ENCODE assay signal across 8 cellular contexts in genomic region chr19:9786342-9786741, GRCh38. TPM values are rescaled to one million over a fixed set of nuclear protein-coding genes. Genes with fewer than 3 reads are reported as not detected.
DNase-seq lines count a peak whose midpoint lies in the region; ATAC-seq, FAIRE-seq and TF ChIP-seq lines count a peak whose summit lies in the region.

No MANE protein-coding gene starts in this region.

- H3K27me3 ChIP-seq in BLaER1 = no peaks in the 10 kb centered on the region
- H3K27me3 ChIP-seq in endothelial cell of umbilical vein (ENCODE audit: control insufficient read depth in 2 of 2, insufficient read depth in 2 of 2, low read length in 2 of 2) = no peaks in the 10 kb centered on the region
- no peaks in the 10 kb centered on the region for H3K27me3 ChIP-seq in neuron (ENCODE audit: insufficient read depth, low read length)

- H3K4me3 ChIP-seq in BLaER1 (peak overlapping the region; percentile 77), OCI-LY7 (ENCODE audit: low read depth, low read length, poor library complexity, severe bottlenecking) (peak overlapping the region; percentile 66), endothelial cell of umbilical vein (replicated peaks in 1 of 3; ENCODE audit: insufficient read depth in 1 of 3, low read depth in 1 of 3, low read length in 3 of 3) (peak overlapping the region; percentile 77 to 93 (median 78)), neuron (ENCODE audit: low read length) (peak overlapping the region; percentile 98)

- no peak for DNase-seq in OCI-LY7 (ENCODE audit: low spot score)
- DNase-seq in endothelial cell of umbilical vein (ENCODE audit: low read depth, low spot score) = no peak
- no peak for DNase-seq in cortex of kidney (lab: John Stamatoyannopoulos, UW)
- no peak for DNase-seq in NCI-H510A (lab: John Stamatoyannopoulos, UW)

- FAIRE-seq in endothelial cell of umbilical vein (lab: Jason Lieb, UNC) = no peak

- TF ChIP-seq CTCF in OCI-LY7 (conservative IDR thresholded peaks at IDR 0.05; ENCODE audit: low read length) (no peak), endothelial cell of umbilical vein (IDR thresholded peaks at IDR 0.05; ENCODE audit: extremely low read depth in 1 of 2, insufficient read depth in 1 of 2, low read depth in 1 of 2, low read length in 2 of 2) (no peak)

- H3K79me2 ChIP-seq in OCI-LY7 (ENCODE audit: insufficient read depth, low read depth, low read length) (no peaks in the 10 kb centered on the region), endothelial cell of umbilical vein (ENCODE audit: control insufficient read depth, insufficient read depth, low read length) (no peaks in the 10 kb centered on the region)

- intact Hi-C loops in OCI-LY7 (cut with micrococcal nuclease; ENCODE audit: unreplicated experiment) (no loop called here), endothelial cell of umbilical vein (cut with micrococcal nuclease) (no loop called here)

- no peaks in the 10 kb centered on the region for H4K20me1 ChIP-seq in BLaER1
- no peaks in the 10 kb centered on the region for H4K20me1 ChIP-seq in OCI-LY7 (ENCODE audit: insufficient read depth, low read length)
- no peaks in the 10 kb centered on the region for H4K20me1 ChIP-seq in endothelial cell of umbilical vein (replicated peaks; ENCODE audit: control insufficient read depth, extremely low read depth, insufficient read depth, low read length)

- H3K4me2 ChIP-seq in BLaER1 = peak overlapping the region; percentile 70
- H3K4me2 ChIP-seq in OCI-LY7 (ENCODE audit: low read length) = peak overlapping the region; percentile 78
- H3K4me2 ChIP-seq in endothelial cell of umbilical vein (ENCODE audit: insufficient read depth, low read length) = peak overlapping the region; percentile 84

- no peaks in the 10 kb centered on the region for H3K9me1 ChIP-seq in endothelial cell of umbilical vein (replicated peaks; ENCODE audit: control insufficient read depth, extremely low read depth, insufficient read depth, low read length)

- ATAC-seq in HG03457 (IDR thresholded peaks at IDR 0.05; ENCODE audit: unreplicated experiment) (no peak), GM18498 (IDR thresholded peaks at IDR 0.05; ENCODE audit: unreplicated experiment) (no peak)

- no peaks in the 10 kb centered on the region for H3K9me2 ChIP-seq in OCI-LY7 (ENCODE audit: insufficient read depth, low read length)

- CTCF ChIA-PET in OCI-LY7 (lab: Charles Lee; ENCODE audit: unreplicated experiment) (no interaction called here), endothelial cell of umbilical vein (lab: Charles Lee) (no interaction called here)

- H3K36me3 ChIP-seq in BLaER1 (no peaks in the 10 kb centered on the region), OCI-LY7 (ENCODE audit: insufficient read depth, low read length) (no peaks in the 10 kb centered on the region), endothelial cell of umbilical vein (ENCODE audit: control insufficient read depth in 2 of 2, extremely low read depth in 1 of 2, insufficient read depth in 2 of 2, low read length in 2 of 2) (no peaks in the 10 kb centered on the region), neuron (ENCODE audit: insufficient read depth, low read length) (no peaks in the 10 kb centered on the region)

- TF ChIP-seq POLR2A in endothelial cell of umbilical vein (IDR thresholded peaks at IDR 0.05; ENCODE audit: low read depth, low read length) = no peak

- BruUV-seq in OCI-LY7 (replicated peaks; lab: Mats Ljungman, UMichigan) = no TSS peak
- no TSS peak for BruUV-seq in endothelial cell of umbilical vein (replicated peaks; lab: Mats Ljungman, UMichigan)

- H3K27ac ChIP-seq in BLaER1 (peak overlapping the region; percentile 83), OCI-LY7 (ENCODE audit: low read depth, low read length, poor library complexity, severe bottlenecking) (peak overlapping the region; percentile 56), endothelial cell of umbilical vein (ENCODE audit: insufficient read depth, low read depth, low read length) (no peak overlapping the region)

- POLR2A ChIA-PET in OCI-LY7 (lab: Charles Lee) (no interaction called here), endothelial cell of umbilical vein (lab: Charles Lee) (no interaction called here)

- dilution Hi-C loops in endothelial cell of umbilical vein (cut with MboI; ENCODE audit: extremely low pct_ligation_motif_present, low sequenced_read_pairs) = no loop called here

- no peaks in the 10 kb centered on the region for H3K9me3 ChIP-seq in BLaER1
- H3K9me3 ChIP-seq in OCI-LY7 (ENCODE audit: low read length) = no peaks in the 10 kb centered on the region
- H3K9me3 ChIP-seq in endothelial cell of umbilical vein (replicated peaks; ENCODE audit: control insufficient read depth, insufficient read depth, low read length) = no peaks in the 10 kb centered on the region
- no peaks in the 10 kb centered on the region for H3K9me3 ChIP-seq in neuron (ENCODE audit: low read length)

- H3K4me1 ChIP-seq in BLaER1 = peaks cover 25% of the 10 kb centered on the region
- H3K4me1 ChIP-seq in OCI-LY7 (ENCODE audit: insufficient read depth, low read length, poor library complexity, severe bottlenecking) = peaks cover 24% of the 10 kb centered on the region
- peaks cover 4% of the 10 kb centered on the region for H3K4me1 ChIP-seq in endothelial cell of umbilical vein (ENCODE audit: control insufficient read depth, extremely low read depth, insufficient read depth, low read length)
- peaks cover 27% of the 10 kb centered on the region for H3K4me1 ChIP-seq in neuron (ENCODE audit: insufficient read depth, low read length)

- H2AFZ ChIP-seq in OCI-LY7 (ENCODE audit: low read length) (peak overlapping the region; percentile 70; the same call in 1 of the 2 replicates), endothelial cell of umbilical vein (ENCODE audit: low read depth, low read length) (peak overlapping the region; percentile 100), neuron (ENCODE audit: low read depth, low read length) (peak overlapping the region; percentile 100)

- H3K9ac ChIP-seq in BLaER1 (peak overlapping the region; percentile 80), endothelial cell of umbilical vein (replicated peaks; ENCODE audit: extremely low read depth, insufficient read depth, low read length) (no peak overlapping the region)

TF ChIP-seq in endothelial cell of umbilical vein, 7 proteins besides CTCF, POLR2A, EP300 and RAD21 (continues in another document):
- TF ChIP-seq MAX (IDR thresholded peaks at IDR 0.05; ENCODE audit: insufficient read depth, insufficient read length) = no peak
- TF ChIP-seq POLR2AphosphoS5 (IDR thresholded peaks at IDR 0.05; ENCODE audit: insufficient read depth, low read depth, low read length) = no peak
- no peak for TF ChIP-seq MYC (IDR thresholded peaks at IDR 0.05; ENCODE audit: low read depth, low read length)
- TF ChIP-seq GATA2 (IDR thresholded peaks at IDR 0.05; ENCODE audit: insufficient read depth, insufficient read length, low read depth, low read length) = no peak

RNA-seq across cellular contexts. Expression of gene ZNF846, which starts 17.8 kb away (rescaled TPM):
- total RNA-seq in OCI-LY7 (2014; rRNA removed; shearing (Covaris generic)) = 10.6 and 11.7 TPM in 2 replicates
- total RNA-seq in OCI-LY7 (2022) (10.9 and 16.6 TPM in 2 replicates), endothelial cell of umbilical vein (6.9 and 8.3 TPM in 2 replicates)
- 2.7 and 3.9 TPM in 2 replicates for polyA plus RNA-seq in endothelial cell of umbilical vein
- polyA plus RNA-seq in endothelial cell of umbilical vein (2011; cell fraction: cytosol; rRNA removed) = 3.7 and 4.4 TPM in 2 replicates
- polyA plus RNA-seq in endothelial cell of umbilical vein (2011; cell fraction: nucleus; rRNA removed) = 13.0 and 15.3 TPM in 2 replicates
- 5.3 and 6.9 TPM in 2 replicates for polyA plus RNA-seq in endothelial cell of umbilical vein (2012)
- polyA minus RNA-seq in endothelial cell of umbilical vein = 8.2 and 17.3 TPM in 2 replicates
- polyA minus RNA-seq in endothelial cell of umbilical vein (2011; cell fraction: cytosol; rRNA and poly(A)+ RNA removed) = not detected
- 11.1 and 11.5 TPM in 2 replicates for polyA minus RNA-seq in endothelial cell of umbilical vein (2011; cell fraction: nucleus; rRNA and poly(A)+ RNA removed)

RNA-seq across cellular contexts. Expression of gene FBXL12, which starts 32.5 kb away (rescaled TPM):
- 22.3 and 38.7 TPM in 2 replicates for total RNA-seq in OCI-LY7 (2014; rRNA removed; shearing (Covaris generic))
- total RNA-seq in OCI-LY7 (2022) (40.6 and 44.4 TPM in 2 replicates), endothelial cell of umbilical vein (25.8 and 26.9 TPM in 2 replicates)
- polyA plus RNA-seq in endothelial cell of umbilical vein = 33.3 and 47.5 TPM in 2 replicates
- polyA plus RNA-seq in endothelial cell of umbilical vein (2011; cell fraction: cytosol; rRNA removed) = 22.7 and 30.7 TPM in 2 replicates
- polyA plus RNA-seq in endothelial cell of umbilical vein (2011; cell fraction: nucleus; rRNA removed) = 37.8 and 44.3 TPM in 2 replicates
- polyA plus RNA-seq in endothelial cell of umbilical vein (2012) = 16.0 and 20.6 TPM in 2 replicates
- 13.5 and 16.9 TPM in 2 replicates for polyA minus RNA-seq in endothelial cell of umbilical vein
- 8.6 TPM for polyA minus RNA-seq in endothelial cell of umbilical vein (2011; cell fraction: cytosol; rRNA and poly(A)+ RNA removed)
- 16.0 and 23.8 TPM in 2 replicates for polyA minus RNA-seq in endothelial cell of umbilical vein (2011; cell fraction: nucleus; rRNA and poly(A)+ RNA removed)

RNA-seq across cellular contexts. Expression of gene UBL5, which starts 41.4 kb away (rescaled TPM):
- 162 and 249 TPM in 2 replicates for total RNA-seq in OCI-LY7 (2014; rRNA removed; shearing (Covaris generic))
- total RNA-seq in OCI-LY7 (2022) = 271 and 323 TPM in 2 replicates
- 351 and 364 TPM in 2 replicates for total RNA-seq in endothelial cell of umbilical vein
- polyA plus RNA-seq in endothelial cell of umbilical vein = 839 and 1,226 TPM in 2 replicates
- 1,164 and 1,424 TPM in 2 replicates for polyA plus RNA-seq in endothelial cell of umbilical vein (2011; cell fraction: cytosol; rRNA removed)
- polyA plus RNA-seq in endothelial cell of umbilical vein (2011; cell fraction: nucleus; rRNA removed) = 366 and 439 TPM in 2 replicates
- polyA plus RNA-seq in endothelial cell of umbilical vein (2012) = 737 and 963 TPM in 2 replicates
- polyA minus RNA-seq in endothelial cell of umbilical vein = 190 and 222 TPM in 2 replicates
- 69.3 TPM for polyA minus RNA-seq in endothelial cell of umbilical vein (2011; cell fraction: cytosol; rRNA and poly(A)+ RNA removed)
- polyA minus RNA-seq in endothelial cell of umbilical vein (2011; cell fraction: nucleus; rRNA and poly(A)+ RNA removed) = 23.9 and 25.1 TPM in 2 replicates

RNA-seq across cellular contexts. Expression of gene PIN1, which starts 48.8 kb away (rescaled TPM):
- total RNA-seq in OCI-LY7 (2014; rRNA removed; shearing (Covaris generic)) = 131 and 137 TPM in 2 replicates
- 86.4 and 86.9 TPM in 2 replicates for total RNA-seq in OCI-LY7 (2022)
- total RNA-seq in endothelial cell of umbilical vein = 97.4 and 98.1 TPM in 2 replicates
- 115 and 129 TPM in 2 replicates for polyA plus RNA-seq in endothelial cell of umbilical vein
- 80.4 and 106 TPM in 2 replicates for polyA plus RNA-seq in endothelial cell of umbilical vein (2011; cell fraction: cytosol; rRNA removed)
- 57.1 and 64.3 TPM in 2 replicates for polyA plus RNA-seq in endothelial cell of umbilical vein (2011; cell fraction: nucleus; rRNA removed)
- polyA plus RNA-seq in endothelial cell of umbilical vein (2012) = 56.8 and 68.7 TPM in 2 replicates
- polyA minus RNA-seq in endothelial cell of umbilical vein = 22.2 and 28.5 TPM in 2 replicates
- polyA minus RNA-seq in endothelial cell of umbilical vein (2011; cell fraction: cytosol; rRNA and poly(A)+ RNA removed) = 39.6 TPM
- 11.3 and 16.6 TPM in 2 replicates for polyA minus RNA-seq in endothelial cell of umbilical vein (2011; cell fraction: nucleus; rRNA and poly(A)+ RNA removed)
